Comparison of ENCODE assay signal across 2 cellular contexts in the genomic region with DNA sequence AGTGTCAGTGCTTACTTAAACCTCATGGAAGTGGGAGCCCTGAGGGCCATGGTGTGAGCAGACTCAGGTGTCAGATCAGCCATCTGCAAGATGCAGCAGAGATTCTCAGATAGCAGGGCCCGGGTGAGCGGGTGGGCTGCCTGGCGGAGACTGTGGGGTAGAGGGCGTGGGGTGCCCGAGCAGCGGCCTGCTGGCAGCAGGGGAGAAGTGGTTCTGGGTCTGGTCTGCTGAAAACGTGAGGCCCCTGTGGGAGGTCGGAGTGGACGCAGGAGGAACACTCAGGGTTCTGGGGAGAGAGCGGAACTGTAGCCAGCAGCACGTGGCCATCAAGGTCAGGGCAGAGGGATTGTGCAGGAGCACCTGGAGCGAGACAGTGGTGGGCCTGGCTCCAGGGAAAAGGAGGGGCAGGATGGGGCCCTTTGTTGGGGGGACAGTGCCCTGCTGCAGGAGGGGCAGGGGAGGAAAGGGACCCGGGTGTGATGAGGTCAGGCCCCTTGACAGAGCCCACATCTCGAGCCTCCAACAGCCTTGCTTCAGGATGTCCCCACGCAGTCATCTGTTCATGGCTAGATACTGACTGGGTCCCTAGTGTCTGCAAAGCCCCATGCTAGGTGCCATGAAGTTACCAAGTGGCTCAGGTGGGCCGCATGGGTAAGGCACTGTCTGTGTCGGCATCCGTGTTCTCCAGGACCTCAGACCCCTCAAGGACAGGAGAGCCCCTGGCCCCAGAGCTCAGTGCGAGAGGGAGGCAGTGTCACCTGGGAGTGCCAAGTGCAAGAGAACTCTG.
TF ChIP-seq lines count a peak whose summit lies in the region.

No MANE protein-coding gene starts in this region.

TF ChIP-seq in IMR-90, 13 proteins besides CTCF, POLR2A, EP300 and RAD21:
- TF ChIP-seq SMC3 (IDR thresholded peaks at IDR 0.05; ENCODE audit: low read depth, low read length) = no peak
- TF ChIP-seq, protein P1, sequence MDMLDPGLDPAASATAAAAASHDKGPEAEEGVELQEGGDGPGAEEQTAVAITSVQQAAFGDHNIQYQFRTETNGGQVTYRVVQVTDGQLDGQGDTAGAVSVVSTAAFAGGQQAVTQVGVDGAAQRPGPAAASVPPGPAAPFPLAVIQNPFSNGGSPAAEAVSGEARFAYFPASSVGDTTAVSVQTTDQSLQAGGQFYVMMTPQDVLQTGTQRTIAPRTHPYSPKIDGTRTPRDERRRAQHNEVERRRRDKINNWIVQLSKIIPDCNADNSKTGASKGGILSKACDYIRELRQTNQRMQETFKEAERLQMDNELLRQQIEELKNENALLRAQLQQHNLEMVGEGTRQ (IDR thresholded peaks at IDR 0.05; ENCODE audit: low read depth, low read length) = no peak
- no peak for TF ChIP-seq MAZ (IDR thresholded peaks at IDR 0.05; ENCODE audit: borderline replicate concordance, low read depth, low read length)
- no peak for TF ChIP-seq MAFK (IDR thresholded peaks at IDR 0.05; ENCODE audit: low read depth, low read length)
- TF ChIP-seq MXI1 (IDR thresholded peaks at IDR 0.05; ENCODE audit: borderline replicate concordance, low read depth, low read length) = no peak
- TF ChIP-seq NFE2L2 (IDR thresholded peaks at IDR 0.05; ENCODE audit: low read depth, low read length) = no peak
- TF ChIP-seq BHLHE40 (IDR thresholded peaks at IDR 0.05; ENCODE audit: low read depth, low read length) = no peak
- TF ChIP-seq RCOR1 (IDR thresholded peaks at IDR 0.05; ENCODE audit: insufficient replicate concordance, low read length) = no peak
- no peak for TF ChIP-seq FOS (IDR thresholded peaks at IDR 0.05; ENCODE audit: low read depth, low read length)
- no peak for TF ChIP-seq CEBPB (IDR thresholded peaks at IDR 0.05; ENCODE audit: low read depth, low read length)
- TF ChIP-seq, protein P2, sequence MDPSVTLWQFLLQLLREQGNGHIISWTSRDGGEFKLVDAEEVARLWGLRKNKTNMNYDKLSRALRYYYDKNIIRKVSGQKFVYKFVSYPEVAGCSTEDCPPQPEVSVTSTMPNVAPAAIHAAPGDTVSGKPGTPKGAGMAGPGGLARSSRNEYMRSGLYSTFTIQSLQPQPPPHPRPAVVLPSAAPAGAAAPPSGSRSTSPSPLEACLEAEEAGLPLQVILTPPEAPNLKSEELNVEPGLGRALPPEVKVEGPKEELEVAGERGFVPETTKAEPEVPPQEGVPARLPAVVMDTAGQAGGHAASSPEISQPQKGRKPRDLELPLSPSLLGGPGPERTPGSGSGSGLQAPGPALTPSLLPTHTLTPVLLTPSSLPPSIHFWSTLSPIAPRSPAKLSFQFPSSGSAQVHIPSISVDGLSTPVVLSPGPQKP (IDR thresholded peaks at IDR 0.05; ENCODE audit: borderline replicate concordance, low read depth, low read length) = no peak

TF ChIP-seq in H1, 55 proteins besides CTCF, POLR2A, EP300 and RAD21:
- TF ChIP-seq, protein P3, sequence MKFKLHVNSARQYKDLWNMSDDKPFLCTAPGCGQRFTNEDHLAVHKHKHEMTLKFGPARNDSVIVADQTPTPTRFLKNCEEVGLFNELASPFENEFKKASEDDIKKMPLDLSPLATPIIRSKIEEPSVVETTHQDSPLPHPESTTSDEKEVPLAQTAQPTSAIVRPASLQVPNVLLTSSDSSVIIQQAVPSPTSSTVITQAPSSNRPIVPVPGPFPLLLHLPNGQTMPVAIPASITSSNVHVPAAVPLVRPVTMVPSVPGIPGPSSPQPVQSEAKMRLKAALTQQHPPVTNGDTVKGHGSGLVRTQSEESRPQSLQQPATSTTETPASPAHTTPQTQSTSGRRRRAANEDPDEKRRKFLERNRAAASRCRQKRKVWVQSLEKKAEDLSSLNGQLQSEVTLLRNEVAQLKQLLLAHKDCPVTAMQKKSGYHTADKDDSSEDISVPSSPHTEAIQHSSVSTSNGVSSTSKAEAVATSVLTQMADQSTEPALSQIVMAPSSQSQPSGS (IDR thresholded peaks at IDR 0.05; ENCODE audit: low read length) = no peak
- TF ChIP-seq RFX5 (IDR thresholded peaks at IDR 0.05; ENCODE audit: borderline replicate concordance, low read depth, low read length) (no peak), KDM1A (IDR thresholded peaks at IDR 0.05; ENCODE audit: borderline replicate concordance, low read length) (no peak), SIN3A (conservative IDR thresholded peaks at IDR 0.05 in 1 of 2, IDR thresholded peaks at IDR 0.05 in 1 of 2; ENCODE audit: low read depth in 1 of 2, low read length in 2 of 2) (no peak), EZH2 (IDR thresholded peaks at IDR 0.05; ENCODE audit: low read depth, low read length, severe bottlenecking) (no peak)
